ENCODE assay signal across 26 cellular contexts in the genomic region with DNA sequence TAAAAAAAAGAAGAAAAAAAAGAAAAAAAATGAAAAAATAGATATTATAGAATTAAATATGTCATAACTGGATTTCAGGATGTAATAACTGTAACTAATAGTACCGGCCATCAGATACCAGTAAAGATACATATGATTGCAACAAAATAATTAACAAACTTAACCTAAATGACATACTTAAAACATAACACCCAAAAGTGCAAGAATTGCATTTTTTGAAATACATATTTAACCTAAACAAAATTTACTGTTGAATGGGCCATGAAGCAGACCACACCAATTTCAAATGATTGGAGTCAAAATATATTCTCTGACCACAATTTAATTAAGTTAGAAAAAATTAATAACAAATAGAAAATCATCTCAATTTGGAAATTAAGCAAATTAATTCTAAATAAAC. TPM values are rescaled to one million over a fixed set of nuclear protein-coding genes. Genes with fewer than 3 reads are reported as not detected.
DNase-seq lines count a peak whose midpoint lies in the region; ATAC-seq, FAIRE-seq and TF ChIP-seq lines count a peak whose summit lies in the region.
"Had no signal": no experiment of that assay in that cellular context is flagged by ENCODE, and none has a peak within 500 bp of the region (broad histone marks: within the 10 kb centered on the region; RNA-seq: fewer than 3 reads in every experiment).

No MANE protein-coding gene starts in this region.

- H2AFZ ChIP-seq in HepG2 (ENCODE audit: low read length) (no peak overlapping the region), K562 (ENCODE audit: low read depth, low read length) (no peak overlapping the region), osteoblast (ENCODE audit: low read length) (no peak overlapping the region)

- TF ChIP-seq POLR2A in HepG2 (IDR thresholded peaks at IDR 0.05; ENCODE audit: insufficient read depth in 1 of 2, low read depth in 2 of 2, low read length in 2 of 2), result no peak
- no peak for TF ChIP-seq POLR2A in right lobe of liver (IDR thresholded peaks at IDR 0.05)
- TF ChIP-seq POLR2A in K562 (conservative IDR thresholded peaks at IDR 0.05), result no peak

- CTCF ChIA-PET in HepG2 (lab: Yijun Ruan, JAX; ENCODE audit: low intra/inter-chr PET ratio, low total read pairs), result no interaction called here
- CTCF ChIA-PET in K562 (lab: Yijun Ruan, JAX; ENCODE audit: low intra/inter-chr PET ratio), result no interaction called here

- BruUV-seq in HepG2 (replicated peaks; lab: Mats Ljungman, UMichigan), result no TSS peak
- BruUV-seq in K562 (replicated peaks; lab: Mats Ljungman, UMichigan), result no TSS peak

- no peak overlapping the region for H3K4me3 ChIP-seq in HepG2 (replicated peaks in 1 of 3; ENCODE audit: insufficient read depth in 1 of 3, low read depth in 2 of 3, low read length in 3 of 3)
- no peak overlapping the region for H3K4me3 ChIP-seq in right lobe of liver
- no peak overlapping the region for H3K4me3 ChIP-seq in K562
- no peak overlapping the region for H3K4me3 ChIP-seq in kidney (ENCODE audit: low read length in 2 of 2)
- no peak overlapping the region for H3K4me3 ChIP-seq in osteoblast (ENCODE audit: insufficient read depth, low read length)
- H3K4me3 ChIP-seq: BLaER1 had no signal

- H3K4me1 ChIP-seq in HepG2 (ENCODE audit: insufficient read depth, low read length) (no peaks in the 10 kb centered on the region), right lobe of liver (no peaks in the 10 kb centered on the region), K562 (replicated peaks in 1 of 2; ENCODE audit: control insufficient read depth in 2 of 2, insufficient read depth in 2 of 2, low read length in 2 of 2) (no peaks in the 10 kb centered on the region), kidney (ENCODE audit: control insufficient read depth in 1 of 2, insufficient read depth in 1 of 2, low read depth in 1 of 2, low read length in 2 of 2) (no peaks in the 10 kb centered on the region), osteoblast (ENCODE audit: insufficient read depth, low read length) (no peaks in the 10 kb centered on the region)
- H3K4me1 ChIP-seq: BE2C, BLaER1 had no signal

- no peak overlapping the region for H3K27ac ChIP-seq in HepG2 (ENCODE audit: extremely low read length, insufficient read depth, low read length)
- H3K27ac ChIP-seq in right lobe of liver, result no peak overlapping the region
- H3K27ac ChIP-seq in K562 (ENCODE audit: extremely low read depth, low read depth, low read length), result no peak overlapping the region
- no peak overlapping the region for H3K27ac ChIP-seq in kidney (ENCODE audit: low read depth in 2 of 2, low read length in 2 of 2)
- no peak overlapping the region for H3K27ac ChIP-seq in osteoblast (ENCODE audit: low read depth, low read length)
- H3K27ac ChIP-seq: 22Rv1, BLaER1 had no signal

- ATAC-seq in HepG2 (no peak), right lobe of liver (no peak), K562 (no peak)

- no peak for TF ChIP-seq RAD21 in HepG2 (CRISPR knock-in tag; IDR thresholded peaks at IDR 0.05)
- no peak for TF ChIP-seq RAD21 in K562 (CRISPR knock-in tag; conservative IDR thresholded peaks at IDR 0.05 in 1 of 2, IDR thresholded peaks at IDR 0.05 in 1 of 2)

- no peaks in the 10 kb centered on the region for H3K27me3 ChIP-seq in HepG2 (ENCODE audit: control insufficient read depth in 1 of 2, insufficient read depth in 2 of 2, low read length in 2 of 2)
- no peaks in the 10 kb centered on the region for H3K27me3 ChIP-seq in right lobe of liver
- no peaks in the 10 kb centered on the region for H3K27me3 ChIP-seq in K562 (ENCODE audit: control insufficient read depth in 2 of 2, insufficient read depth in 2 of 2, low read length in 2 of 2)
- H3K27me3 ChIP-seq in osteoblast (ENCODE audit: insufficient read depth, low read length), result no peaks in the 10 kb centered on the region
- H3K27me3 ChIP-seq: BE2C had no signal

- H3K79me2 ChIP-seq in HepG2 (ENCODE audit: insufficient read depth, low read length) (no peaks in the 10 kb centered on the region), K562 (ENCODE audit: control insufficient read depth, insufficient read depth, low read length) (no peaks in the 10 kb centered on the region), osteoblast (ENCODE audit: insufficient read depth, low read length) (no peaks in the 10 kb centered on the region)

- intact Hi-C loops in HepG2 (cut with micrococcal nuclease; ENCODE audit: unreplicated experiment) (no loop called here), right lobe of liver (cut with DNase I) (no loop called here), K562 (cut with micrococcal nuclease) (no loop called here), kidney (cut with DNase I) (no loop called here)

- WGBS in HepG2 (ENCODE audit: low lambda C conversion rate), result 91% methylated on average over 1 of the region's 1 CpG
- WGBS in right lobe of liver (ENCODE audit: insufficient coverage, low coverage, low lambda C conversion rate, missing lambda C conversion rate), result 80% methylated on average over 1 of the region's 1 CpG
- WGBS in K562 (ENCODE audit: insufficient coverage, low coverage, missing lambda C conversion rate), result 88% methylated on average over 1 of the region's 1 CpG

- in situ Hi-C loops in HepG2 (cut with HindIII; ENCODE audit: extremely low pct_ligation_motif_present, low pct_unique_long_range_greater_than_20kb), result no loop called here
- in situ Hi-C loops in K562 (cut with MboI), result no loop called here

- no peaks in the 10 kb centered on the region for H3K9me1 ChIP-seq in K562 (ENCODE audit: control insufficient read depth, insufficient read depth, low read length)

- POLR2A ChIA-PET in HepG2 (lab: Yijun Ruan, JAX) (no interaction called here), K562 (lab: Yijun Ruan, JAX) (no interaction called here)

- H3K9ac ChIP-seq in HepG2 (ENCODE audit: insufficient read depth, low read depth, low read length) (no peak overlapping the region), K562 (ENCODE audit: insufficient read depth in 1 of 2, low read depth in 2 of 2, low read length in 2 of 2) (no peak overlapping the region), kidney (ENCODE audit: low read length in 2 of 2) (no peak overlapping the region)
- H3K9ac ChIP-seq: BLaER1 had no signal

- no peak for FAIRE-seq in HepG2 (lab: Jason Lieb, UNC)
- no peak for FAIRE-seq in K562 (lab: Jason Lieb, UNC)
- peak; percentile 50 for FAIRE-seq in kidney (lab: Jason Lieb, UNC)
- FAIRE-seq: G401.6, GM12891, GM19239 had no signal

- TF ChIP-seq EP300 in HepG2 (IDR thresholded peaks at IDR 0.05; ENCODE audit: low read depth in 2 of 2, low read length in 2 of 2) (no peak), HepG2 (CRISPR knock-in tag; IDR thresholded peaks at IDR 0.05; ENCODE audit: borderline replicate concordance) (no peak), K562 (IDR thresholded peaks at IDR 0.05; ENCODE audit: low read length) (no peak)

- H4K20me1 ChIP-seq in HepG2 (ENCODE audit: insufficient read depth, low read length) (no peaks in the 10 kb centered on the region), K562 (replicated peaks; ENCODE audit: control insufficient read depth, insufficient read depth, low read length) (no peaks in the 10 kb centered on the region), osteoblast (ENCODE audit: insufficient read depth, low read length) (no peaks in the 10 kb centered on the region)
- H4K20me1 ChIP-seq: BLaER1 had no signal

- H3K4me2 ChIP-seq in HepG2 (ENCODE audit: low read depth, low read length) (no peak overlapping the region), K562 (ENCODE audit: insufficient read depth, low read length) (no peak overlapping the region), osteoblast (ENCODE audit: insufficient read depth, low read length) (no peak overlapping the region)
- H3K4me2 ChIP-seq: BLaER1 had no signal

- no peak for DNase-seq in HepG2 (ENCODE audit: low spot score)
- no peak for DNase-seq in right lobe of liver
- DNase-seq in K562 (ENCODE audit: extremely low read depth in 1 of 4, low spot score in 3 of 4), result no peak
- no peak for DNase-seq in kidney
- DNase-seq in NCI-H526 (lab: John Stamatoyannopoulos, UW), result no peak
- no peak for DNase-seq in osteoblast (ENCODE audit: insufficient read length, low spot score, missing footprints)
- DNase-seq: ACHN; BE2C; C1 segment of cervical spinal cord; CD4-positive, alpha-beta memory T cell; CD4-positive, CD25-positive, alpha-beta regulatory T cell; CD8-positive, alpha-beta memory T cell; COR-L47; DMS 273 treated with DMSO at 0.1 percent for 48 hours; DMS153; DMS53; DMS79; GF-D8 had no signal

- H3K9me3 ChIP-seq in HepG2 (ENCODE audit: low read length) (no peaks in the 10 kb centered on the region), right lobe of liver (no peaks in the 10 kb centered on the region), K562 (replicated peaks; ENCODE audit: control insufficient read depth, insufficient read depth, low read depth, low read length) (no peaks in the 10 kb centered on the region), kidney (ENCODE audit: control insufficient read depth in 1 of 2, low read length in 2 of 2) (no peaks in the 10 kb centered on the region), osteoblast (ENCODE audit: low read depth, low read length) (no peaks in the 10 kb centered on the region)
- H3K9me3 ChIP-seq: BE2C, BLaER1 had no signal

- no peak for TF ChIP-seq CTCF in HepG2 (CRISPR knock-in tag; IDR thresholded peaks at IDR 0.05)
- TF ChIP-seq CTCF in right lobe of liver (IDR thresholded peaks at IDR 0.05), result no peak
- no peak for TF ChIP-seq CTCF in K562 (IDR thresholded peaks at IDR 0.05 in 2 of 3, conservative IDR thresholded peaks at IDR 0.05 in 1 of 3; ENCODE audit: insufficient read depth in 2 of 3, low read depth in 1 of 3, low read length in 3 of 3)
- TF ChIP-seq CTCF in kidney (IDR thresholded peaks at IDR 0.05; ENCODE audit: borderline replicate concordance, extremely low read depth, insufficient read depth), result no peak
- no peak for TF ChIP-seq CTCF in osteoblast (IDR thresholded peaks at IDR 0.05; ENCODE audit: extremely low read depth, low read depth, low read length)

- H3K36me3 ChIP-seq in HepG2 (replicated peaks in 1 of 2; ENCODE audit: control insufficient read depth in 1 of 2, insufficient read depth in 2 of 2, low read length in 2 of 2) (no peaks in the 10 kb centered on the region), right lobe of liver (no peaks in the 10 kb centered on the region), K562 (ENCODE audit: control insufficient read depth, insufficient read depth, low read length) (no peaks in the 10 kb centered on the region), kidney (ENCODE audit: control insufficient read depth in 1 of 2, insufficient read depth in 2 of 2, low read length in 2 of 2) (no peaks in the 10 kb centered on the region), osteoblast (ENCODE audit: insufficient read depth, low read length) (no peaks in the 10 kb centered on the region)
- H3K36me3 ChIP-seq: BE2C, BLaER1 had no signal

RNA-seq across cellular contexts. Expression of gene GABRA3, which starts 33.1 kb away (rescaled TPM):
- 0.18 TPM in 1 of 2 replicates, not detected in the other for total RNA-seq in HepG2 (2016; rRNA removed; fragmentation: Illumina TruSeq; extraction: Trizol)
- not detected in 2 replicates for total RNA-seq in HepG2 (2016; cell fraction: cytosol; rRNA removed; fragmentation: Illumina TruSeq; extraction: Trizol; ENCODE audit: low read depth)
- 0.17 TPM in 1 of 2 replicates, not detected in the other for total RNA-seq in HepG2 (2016; cell fraction: insoluble cytoplasmic fraction; rRNA removed; fragmentation: Illumina TruSeq; extraction: Trizol)
- total RNA-seq in HepG2 (2016; cell fraction: membrane; rRNA removed; fragmentation: Illumina TruSeq; extraction: Trizol), result not detected in 2 replicates
- total RNA-seq in HepG2 (2016; cell fraction: nucleus; rRNA removed; fragmentation: Illumina TruSeq; extraction: Trizol), result not detected in 2 replicates
- 0.03 and 0.07 TPM in 2 replicates for polyA plus RNA-seq in HepG2 (2011; rRNA removed)
- polyA plus RNA-seq in HepG2 (2011; cell fraction: cytosol; rRNA removed), result 0.01 and 0.03 TPM in 2 replicates
- polyA plus RNA-seq in HepG2 (2011; cell fraction: nucleus; rRNA removed), result 0.05 TPM in 1 of 2 replicates, not detected in the other
- polyA plus RNA-seq in HepG2 (2012), result not detected in 2 replicates
- polyA plus RNA-seq in HepG2 (2016; cell fraction: cytosol; fragmentation: Illumina TruSeq; extraction: Trizol; ENCODE audit: low read depth), result not detected in 2 replicates
- polyA plus RNA-seq in HepG2 (2016; cell fraction: insoluble cytoplasmic fraction; fragmentation: Illumina TruSeq; extraction: Trizol; ENCODE audit: low read depth), result 0.10 TPM in 1 of 2 replicates, not detected in the other
- not detected in 2 replicates for polyA plus RNA-seq in HepG2 (2016; cell fraction: membrane; fragmentation: Illumina TruSeq; extraction: Trizol; ENCODE audit: low read depth)
- polyA plus RNA-seq in HepG2 (2016; cell fraction: nucleus; fragmentation: Illumina TruSeq; extraction: Trizol; ENCODE audit: insufficient read depth, low read depth), result not detected in 2 replicates
- polyA minus RNA-seq in HepG2 (2011; rRNA and poly(A)+ RNA removed; ENCODE audit: low replicate concordance), result 0.04 and 3.3 TPM in 2 replicates
- not detected in 2 replicates for polyA minus RNA-seq in HepG2 (2011; cell fraction: cytosol; rRNA and poly(A)+ RNA removed)
- polyA minus RNA-seq in HepG2 (2011; cell fraction: nucleus; rRNA and poly(A)+ RNA removed), result 0.12 TPM in 1 of 2 replicates, not detected in the other
- not detected for total RNA-seq in right lobe of liver
- 2.2 and 3.4 TPM in 2 replicates for total RNA-seq in K562 (2011; cell fraction: chromatin; rRNA removed; ENCODE audit: low replicate concordance)
- total RNA-seq in K562 (2011; cell fraction: nucleolus; rRNA removed), result 1.2 and 1.3 TPM in 2 replicates
- total RNA-seq in K562 (2011; cell fraction: nucleoplasm; rRNA removed), result 2.7 and 4.0 TPM in 2 replicates
- 0.45 and 1.3 TPM in 2 replicates for total RNA-seq in K562 (2014; rRNA removed)
- 1.9 TPM in 2 replicates for total RNA-seq in K562 (2014; rRNA removed; fragmentation: Illumina TruSeq; extraction: Trizol)
- total RNA-seq in K562 (2015; rRNA removed; fragmentation: Illumina TruSeq; extraction: Trizol), result 2.1 and 2.5 TPM in 2 replicates
- 1.7 and 2.0 TPM in 2 replicates for total RNA-seq in K562 (2021)
- 3.5 and 4.0 TPM in 2 replicates for polyA plus RNA-seq in K562 (2011; rRNA removed)
- polyA plus RNA-seq in K562 (2011; cell fraction: cytosol; rRNA removed), result 1.9 and 3.3 TPM in 2 replicates
- polyA plus RNA-seq in K562 (2011; cell fraction: nucleus; rRNA removed), result 1.7 and 1.8 TPM in 2 replicates
- 2.6 and 3.5 TPM in 2 replicates for polyA plus RNA-seq in K562 (2012)
- 2.8 and 4.1 TPM in 2 replicates for polyA plus RNA-seq in K562 (2014; fragmentation: Illumina TruSeq; extraction: Trizol)
- polyA plus RNA-seq in K562 (2014; fragmentation: Nextera tagmentation; extraction: Ambion mirVana), result 1 to 10 TPM in 1 of 2 experiments, under 1 TPM in 1; 0.96 to 1.3 TPM
- polyA plus RNA-seq in K562 (2014; rRNA removed), result 0.99 and 1.9 TPM in 2 replicates
- polyA minus RNA-seq in K562 (2011; rRNA and poly(A)+ RNA removed), result 6.1 and 6.3 TPM in 2 replicates
- 2.5 and 2.8 TPM in 2 replicates for polyA minus RNA-seq in K562 (2011; cell fraction: cytosol; rRNA and poly(A)+ RNA removed)
- 1.2 and 4.2 TPM in 2 replicates for polyA minus RNA-seq in K562 (2011; cell fraction: nucleus; rRNA and poly(A)+ RNA removed)
- total RNA-seq in kidney, result not detected
- not detected for polyA plus RNA-seq in kidney (ENCODE audit: insufficient read depth, low read depth, low replicate concordance)
- not detected in 2 replicates for total RNA-seq in osteoblast
- total RNA-seq: A673; CD4-positive, alpha-beta memory T cell; CD4-positive, CD25-positive, alpha-beta regulatory T cell had no signal
- polyA plus RNA-seq: AG04450; CD14-positive monocyte; CD4-positive, alpha-beta memory T cell; CD4-positive, CD25-positive, alpha-beta regulatory T cell; CD8-positive, alpha-beta memory T cell had no signal

Comparison
In these comparisons a context has a peak if more than half of its experiments do, and no peak if none do; other contexts are left out.
1. Of the 241 proteins assayed by ChIP-seq in both HepG2 and K562: peak only in HepG2: none; only in K562: none; in both: MAFF; in neither: 239; mixed calls (peak in some experiments, not most) for 1.